ENCODE assay signal across 12 cellular contexts in the genomic region with DNA sequence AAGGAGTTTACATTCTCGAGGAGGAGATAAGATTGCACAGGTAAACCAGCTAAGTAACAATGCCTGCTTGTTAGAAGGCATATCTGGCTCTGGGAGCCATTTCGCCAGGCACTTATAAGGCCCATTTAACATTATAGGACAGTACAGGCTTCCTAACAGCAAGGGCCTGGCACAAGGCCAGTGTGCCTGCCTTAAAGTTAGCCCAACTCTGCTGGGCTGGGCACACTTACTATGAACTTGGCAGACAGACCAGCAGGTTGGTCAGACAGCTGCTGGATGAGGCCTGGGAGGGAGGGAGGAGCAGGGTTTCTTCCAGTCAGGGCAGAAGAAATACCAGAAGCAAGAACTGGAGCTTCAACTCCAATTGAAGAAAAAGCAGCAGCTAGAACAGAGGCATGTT. TPM values are rescaled to one million over a fixed set of nuclear protein-coding genes. Genes with fewer than 3 reads are reported as not detected.
DNase-seq lines count a peak whose midpoint lies in the region; ATAC-seq, FAIRE-seq and TF ChIP-seq lines count a peak whose summit lies in the region.
"Had no signal": no experiment of that assay in that cellular context is flagged by ENCODE, and none has a peak within 500 bp of the region (broad histone marks: within the 10 kb centered on the region; RNA-seq: fewer than 3 reads in every experiment).

No MANE protein-coding gene starts in this region.

- DNase-seq in LHCN-M2 (ENCODE audit: low read depth), result peak; percentile 10
- peak; percentile 73 to 92 (median 86) for DNase-seq in adrenal gland
- peak; percentile 77 for DNase-seq in left ventricle myocardium superior
- no peak for DNase-seq in smooth muscle cell (lab: John Stamatoyannopoulos, UW; ENCODE audit: unreplicated experiment)
- DNase-seq in HTR-8/SVneo (ENCODE audit: insufficient read length, low spot score), result no peak
- DNase-seq in cortex of kidney (lab: John Stamatoyannopoulos, UW), result no peak
- DNase-seq: activated effector memory CD4-positive, alpha-beta T cell treated with anti-CD3 and anti-CD28 coated beads, Interleukin-2, amount 50 U/mL, for 16 hours; naive thymus-derived CD4-positive, alpha-beta T cell; NCI-H1417 treated with DMSO at 0.1 percent for 48 hours had no signal

- ATAC-seq in left ventricle myocardium superior (peak; percentile 58), HG02981 (IDR thresholded peaks at IDR 0.05; ENCODE audit: unreplicated experiment) (no peak), GM18868 (IDR thresholded peaks at IDR 0.05; ENCODE audit: unreplicated experiment) (no peak)
- ATAC-seq: naive thymus-derived CD4-positive, alpha-beta T cell had no signal

- H3K4me1 ChIP-seq in adrenal gland (replicated peaks in 1 of 2) (peaks cover 40 to 44% of the 10 kb centered on the region in 2 donors), smooth muscle cell (ENCODE audit: low read depth) (peaks cover 43% of the 10 kb centered on the region)

- peak in 1 of 2 donors; percentile 21 for TF ChIP-seq POLR2A in adrenal gland (IDR thresholded peaks at IDR 0.05)

- no peak overlapping the region for H3K9ac ChIP-seq in smooth muscle cell (ENCODE audit: low read depth)

- H3K27ac ChIP-seq in adrenal gland, result peak overlapping the region in 2 of 5 donors; percentile 10 to 37
- H3K27ac ChIP-seq in smooth muscle cell (ENCODE audit: low read depth), result no peak overlapping the region

- H3K9me3 ChIP-seq in adrenal gland (replicated peaks in 1 of 3), result no peaks in the 10 kb centered on the region
- H3K9me3 ChIP-seq in smooth muscle cell (replicated peaks; ENCODE audit: low read depth), result no peaks in the 10 kb centered on the region

- peaks cover 6% of the 10 kb centered on the region for H3F3A ChIP-seq in smooth muscle cell (ENCODE audit: low read depth)

- peaks cover 60% of the 10 kb centered on the region for H3K79me2 ChIP-seq in smooth muscle cell (ENCODE audit: low read depth)

- TF ChIP-seq CTCF in adrenal gland (IDR thresholded peaks at IDR 0.05) (peak in 1 of 6 experiments; percentile 7), smooth muscle cell (IDR thresholded peaks at IDR 0.05; ENCODE audit: borderline replicate concordance, insufficient read depth, poor library complexity, severe bottlenecking) (no peak)

- 75 to 79% (median 78%) methylated on average over 1 to 2 of the region's 2 CpGs for WGBS in adrenal gland, 4 donors
- WGBS in smooth muscle cell (ENCODE audit: low lambda C conversion rate), result 60% methylated on average over 2 of the region's 2 CpGs

- H3K36me3 ChIP-seq in adrenal gland (replicated peaks in 1 of 2), result no peaks in the 10 kb centered on the region
- H3K36me3 ChIP-seq in smooth muscle cell (ENCODE audit: low read depth), result no peaks in the 10 kb centered on the region

- H4K20me1 ChIP-seq in smooth muscle cell (ENCODE audit: low read depth), result peaks cover 6% of the 10 kb centered on the region

- H3K4me2 ChIP-seq in smooth muscle cell, result no peak overlapping the region

- no peak overlapping the region for H2AFZ ChIP-seq in smooth muscle cell (ENCODE audit: low read depth)

- FAIRE-seq in HTR-8/SVneo (lab: Jason Lieb, UNC), result no peak
- FAIRE-seq: endothelial cell of umbilical vein had no signal

- H3K27me3 ChIP-seq in adrenal gland (no peaks in the 10 kb centered on the region), smooth muscle cell (ENCODE audit: low read depth) (no peaks in the 10 kb centered on the region)

- H3K4me3 ChIP-seq in adrenal gland (no peak overlapping the region), smooth muscle cell (peak overlapping the region; percentile 93)

- intact Hi-C loops in adrenal gland (cut with DNase I) (loop anchor here (5.0 to 10.0 kb wide), 4 partner anchors 33 to 200 kb away; no protein-coding TSS in a partner anchor), left ventricle myocardium superior (cut with micrococcal nuclease) (loop anchor here (10.0 kb wide), 1 partner anchor 70 kb away; no protein-coding TSS in a partner anchor)

RNA-seq across cellular contexts. Expression of a gene that starts 4.7 kb away (rescaled TPM):
- total RNA-seq in LHCN-M2 (2014; rRNA removed), result under 0.01 TPM in 1 of 2 replicates, not detected in the other
- 0.04 TPM for polyA plus RNA-seq in LHCN-M2 (2012)
- 10 to 100 TPM; 21.1 to 43.1 (median 32.7) TPM for total RNA-seq in adrenal gland
- 10 to 100 TPM; 14.8 to 23.6 (median 15.8) TPM for polyA plus RNA-seq in adrenal gland
- 3.1 TPM for total RNA-seq in left ventricle myocardium superior
- total RNA-seq in smooth muscle cell, result 19.2 and 20.8 TPM in 2 replicates
- polyA plus RNA-seq in smooth muscle cell, result 12.8 and 12.9 TPM in 2 replicates

Comparison
In these comparisons a context has a peak if more than half of its experiments do, and no peak if none do; other contexts are left out.
1. DNase-seq: peak in LHCN-M2 (single experiment), adrenal gland (7 of 7) and left ventricle myocardium superior (single experiment); none in smooth muscle cell (single experiment), HTR-8/SVneo (single experiment) and cortex of kidney (single experiment).